In the genomic region with DNA sequence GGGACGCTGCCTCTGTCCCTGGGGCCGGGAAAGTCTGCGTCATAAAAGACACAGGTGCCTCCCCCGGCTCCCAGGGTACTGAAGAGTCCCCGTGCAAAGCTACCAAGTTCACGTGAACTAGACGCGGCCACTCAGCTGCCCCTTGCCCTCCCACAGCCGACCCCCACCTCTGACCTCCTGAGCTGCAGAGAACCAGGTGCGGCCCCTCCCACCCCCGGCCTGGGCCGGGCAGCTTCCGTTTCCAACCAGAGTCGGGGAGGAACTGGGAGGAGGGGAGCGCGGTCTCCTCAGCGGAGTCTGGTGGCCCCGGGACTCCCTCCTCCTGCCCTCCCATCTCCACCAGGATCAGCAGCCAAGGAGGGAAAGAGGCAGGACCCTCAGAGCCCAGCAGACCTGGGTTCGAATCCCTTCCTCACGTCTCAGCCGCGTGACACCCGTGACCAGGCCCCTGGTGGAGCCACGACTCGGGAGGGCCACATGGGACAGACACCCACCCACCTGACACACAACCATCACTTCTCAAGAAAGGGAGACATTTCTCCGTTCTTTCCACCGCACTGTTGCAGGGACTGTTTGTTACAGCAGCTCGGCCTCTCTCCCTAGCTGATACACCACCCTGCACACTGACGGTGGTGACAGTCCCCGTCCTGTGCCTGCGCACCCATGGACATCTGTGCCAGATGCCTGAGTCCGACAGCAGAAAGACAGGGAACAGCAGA, we compare ENCODE assay signal across 1 cellular context.
TF ChIP-seq lines count a peak whose summit lies in the region.

No MANE protein-coding gene starts in this region.

TF ChIP-seq in HepG2, 621 proteins besides CTCF, POLR2A, EP300 and RAD21 (continued from another document):
- TF ChIP-seq, protein P1, sequence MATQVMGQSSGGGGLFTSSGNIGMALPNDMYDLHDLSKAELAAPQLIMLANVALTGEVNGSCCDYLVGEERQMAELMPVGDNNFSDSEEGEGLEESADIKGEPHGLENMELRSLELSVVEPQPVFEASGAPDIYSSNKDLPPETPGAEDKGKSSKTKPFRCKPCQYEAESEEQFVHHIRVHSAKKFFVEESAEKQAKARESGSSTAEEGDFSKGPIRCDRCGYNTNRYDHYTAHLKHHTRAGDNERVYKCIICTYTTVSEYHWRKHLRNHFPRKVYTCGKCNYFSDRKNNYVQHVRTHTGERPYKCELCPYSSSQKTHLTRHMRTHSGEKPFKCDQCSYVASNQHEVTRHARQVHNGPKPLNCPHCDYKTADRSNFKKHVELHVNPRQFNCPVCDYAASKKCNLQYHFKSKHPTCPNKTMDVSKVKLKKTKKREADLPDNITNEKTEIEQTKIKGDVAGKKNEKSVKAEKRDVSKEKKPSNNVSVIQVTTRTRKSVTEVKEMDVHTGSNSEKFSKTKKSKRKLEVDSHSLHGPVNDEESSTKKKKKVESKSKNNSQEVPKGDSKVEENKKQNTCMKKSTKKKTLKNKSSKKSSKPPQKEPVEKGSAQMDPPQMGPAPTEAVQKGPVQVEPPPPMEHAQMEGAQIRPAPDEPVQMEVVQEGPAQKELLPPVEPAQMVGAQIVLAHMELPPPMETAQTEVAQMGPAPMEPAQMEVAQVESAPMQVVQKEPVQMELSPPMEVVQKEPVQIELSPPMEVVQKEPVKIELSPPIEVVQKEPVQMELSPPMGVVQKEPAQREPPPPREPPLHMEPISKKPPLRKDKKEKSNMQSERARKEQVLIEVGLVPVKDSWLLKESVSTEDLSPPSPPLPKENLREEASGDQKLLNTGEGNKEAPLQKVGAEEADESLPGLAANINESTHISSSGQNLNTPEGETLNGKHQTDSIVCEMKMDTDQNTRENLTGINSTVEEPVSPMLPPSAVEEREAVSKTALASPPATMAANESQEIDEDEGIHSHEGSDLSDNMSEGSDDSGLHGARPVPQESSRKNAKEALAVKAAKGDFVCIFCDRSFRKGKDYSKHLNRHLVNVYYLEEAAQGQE (IDR thresholded peaks at IDR 0.05; ENCODE audit: borderline replicate concordance in 1 of 2, low read depth in 1 of 2, low read length in 2 of 2) = no peak
- TF ChIP-seq SMARCC2 (IDR thresholded peaks at IDR 0.05) (no peak), RBAK (CRISPR knock-in tag; IDR thresholded peaks at IDR 0.05) (peak; percentile 99), RARA (CRISPR knock-in tag; IDR thresholded peaks at IDR 0.05) (no peak), KMT2A (CRISPR knock-in tag; IDR thresholded peaks at IDR 0.05) (no peak), MZF1 (CRISPR knock-in tag; IDR thresholded peaks at IDR 0.05; ENCODE audit: borderline replicate concordance) (no peak), KDM5A (IDR thresholded peaks at IDR 0.05; ENCODE audit: borderline replicate concordance, low read length) (no peak), ETV6 (CRISPR knock-in tag; conservative IDR thresholded peaks at IDR 0.05) (no peak), ZNF563 (CRISPR knock-in tag; IDR thresholded peaks at IDR 0.05) (no peak), ZNF878 (CRISPR knock-in tag; IDR thresholded peaks at IDR 0.05) (no peak), FOXA1 (IDR thresholded peaks at IDR 0.05) (no peak), FOXA1 (CRISPR knock-in tag; IDR thresholded peaks at IDR 0.05) (no peak), ZBTB7A (CRISPR knock-in tag; IDR thresholded peaks at IDR 0.05) (no peak)
- TF ChIP-seq, protein P2, sequence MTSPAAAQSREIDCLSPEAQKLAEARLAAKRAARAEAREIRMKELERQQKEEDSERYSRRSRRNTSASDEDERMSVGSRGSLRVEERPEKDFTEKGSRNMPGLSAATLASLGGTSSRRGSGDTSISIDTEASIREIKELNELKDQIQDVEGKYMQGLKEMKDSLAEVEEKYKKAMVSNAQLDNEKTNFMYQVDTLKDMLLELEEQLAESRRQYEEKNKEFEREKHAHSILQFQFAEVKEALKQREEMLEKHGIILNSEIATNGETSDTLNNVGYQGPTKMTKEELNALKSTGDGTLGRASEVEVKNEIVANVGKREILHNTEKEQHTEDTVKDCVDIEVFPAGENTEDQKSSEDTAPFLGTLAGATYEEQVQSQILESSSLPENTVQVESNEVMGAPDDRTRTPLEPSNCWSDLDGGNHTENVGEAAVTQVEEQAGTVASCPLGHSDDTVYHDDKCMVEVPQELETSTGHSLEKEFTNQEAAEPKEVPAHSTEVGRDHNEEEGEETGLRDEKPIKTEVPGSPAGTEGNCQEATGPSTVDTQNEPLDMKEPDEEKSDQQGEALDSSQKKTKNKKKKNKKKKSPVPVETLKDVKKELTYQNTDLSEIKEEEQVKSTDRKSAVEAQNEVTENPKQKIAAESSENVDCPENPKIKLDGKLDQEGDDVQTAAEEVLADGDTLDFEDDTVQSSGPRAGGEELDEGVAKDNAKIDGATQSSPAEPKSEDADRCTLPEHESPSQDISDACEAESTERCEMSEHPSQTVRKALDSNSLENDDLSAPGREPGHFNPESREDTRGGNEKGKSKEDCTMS (CRISPR knock-in tag; conservative IDR thresholded peaks at IDR 0.05) = no peak
TF ChIP-seq in HepG2: peak in this region for 3.
